ENCODE assay signal across 8 cellular contexts in the genomic region with DNA sequence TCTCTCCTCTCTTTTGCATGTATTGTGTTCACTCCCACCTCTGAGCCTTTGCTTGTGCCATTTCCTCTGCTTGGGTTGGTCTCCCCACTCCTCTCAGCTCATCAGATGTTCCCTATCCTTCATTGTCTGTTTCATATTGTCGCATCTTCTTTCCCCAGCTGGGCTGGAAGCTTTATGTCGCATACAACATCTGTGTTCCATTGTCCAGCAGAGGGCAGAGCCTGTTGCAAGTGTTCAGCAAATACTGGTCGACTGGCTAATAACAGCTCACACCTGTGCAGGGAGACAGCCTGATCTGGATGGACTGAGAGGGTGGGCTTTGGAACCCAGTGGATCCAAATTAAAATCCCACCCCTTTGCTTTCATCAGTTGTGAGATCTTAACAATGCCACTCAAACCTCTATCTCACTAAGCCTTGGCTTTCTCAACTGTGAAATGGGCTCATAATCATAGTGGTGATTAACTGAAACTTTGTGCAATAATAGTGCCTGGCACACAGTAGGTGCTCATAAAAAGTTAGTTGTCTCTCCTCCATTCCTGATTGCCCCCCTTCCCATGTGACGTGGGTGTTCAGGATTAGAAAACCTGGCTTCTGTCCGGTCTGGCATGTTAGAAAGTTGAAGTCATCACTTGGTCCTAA.
A peak's percentile ranks its signal among the peaks of the same experiment; 100 is the strongest.
DNase-seq lines count a peak whose midpoint lies in the region; ATAC-seq, FAIRE-seq and TF ChIP-seq lines count a peak whose summit lies in the region.

No MANE protein-coding gene starts in this region.

- no peaks in the 10 kb centered on the region for H4K20me1 ChIP-seq in HepG2 (ENCODE audit: insufficient read depth, low read length)

- H3K36me3 Mint-ChIP-seq in activated B cell treated with CpG ODN at 0.5 μM for 24 hours (ENCODE audit: low read depth): peaks cover 1% of the 10 kb centered on the region

- H3K9ac ChIP-seq in HepG2 (ENCODE audit: insufficient read depth, low read depth, low read length): no peak overlapping the region

- POLR2A ChIA-PET in BJ (lab: Charles Lee): no interaction called here
- POLR2A ChIA-PET in activated B cell treated with CpG ODN at 0.5 μM for 24 hours (lab: Charles Lee): interaction anchor here (0.7 to 1.8 kb wide), 6 partner anchors 24 to 91 kb away, joined by 3 to 9 read pairs (median 4); no protein-coding TSS in a partner anchor
- POLR2A ChIA-PET in HepG2 (lab: Yijun Ruan, JAX): no interaction called here

- TF ChIP-seq CTCF in BJ (IDR thresholded peaks at IDR 0.05; ENCODE audit: insufficient read depth, low read depth, low read length): peak; percentile 52
- peak; percentile 71 for TF ChIP-seq CTCF in GM13976 (IDR thresholded peaks at IDR 0.05; ENCODE audit: borderline replicate concordance, control extremely low read depth, extremely low read depth, insufficient read depth, missing control alignments)
- TF ChIP-seq CTCF in activated B cell treated with CpG ODN at 0.5 μM for 24 hours (IDR thresholded peaks at IDR 0.05): no peak
- peak; percentile 56 for TF ChIP-seq CTCF in HepG2 (CRISPR knock-in tag; IDR thresholded peaks at IDR 0.05)

- no peaks in the 10 kb centered on the region for H3K27me3 ChIP-seq in BJ (ENCODE audit: control insufficient read depth, insufficient read depth, low read length)
- no peaks in the 10 kb centered on the region for H3K27me3 ChIP-seq in HepG2 (ENCODE audit: control insufficient read depth in 1 of 2, insufficient read depth in 2 of 2, low read length in 2 of 2)

- H3K4me3 Mint-ChIP-seq in activated B cell treated with CpG ODN at 0.5 μM for 24 hours: no peak overlapping the region

- no TSS peak for BruUV-seq in HepG2 (replicated peaks; lab: Mats Ljungman, UMichigan)

- TF ChIP-seq EP300 in HepG2 (IDR thresholded peaks at IDR 0.05; ENCODE audit: low read depth in 2 of 2, low read length in 2 of 2) (no peak), HepG2 (CRISPR knock-in tag; IDR thresholded peaks at IDR 0.05; ENCODE audit: borderline replicate concordance) (no peak)

- no peaks in the 10 kb centered on the region for H3K4me1 ChIP-seq in HepG2 (ENCODE audit: insufficient read depth, low read length)

- H3K4me2 ChIP-seq in HepG2 (ENCODE audit: low read depth, low read length): no peak overlapping the region

- FAIRE-seq in HepG2 (lab: Jason Lieb, UNC): peak; percentile 37

- H2AFZ ChIP-seq in HepG2 (ENCODE audit: low read length): no peak overlapping the region

- H3K36me3 ChIP-seq in BJ (ENCODE audit: control insufficient read depth, insufficient read depth, low read length) (peaks cover 2% of the 10 kb centered on the region; the same call in 1 of the 2 replicates), HepG2 (replicated peaks in 1 of 2; ENCODE audit: control insufficient read depth in 1 of 2, insufficient read depth in 2 of 2, low read length in 2 of 2) (peaks cover 3 to 6% of the 10 kb centered on the region in 2 experiments; a peak in 1 of 5 replicates)

- DNase-seq in BJ (ENCODE audit: low read depth) (no peak), GM13976 (ENCODE audit: low spot score) (no peak), activated B cell treated with CpG ODN at 0.5 μM for 24 hours (no peak), HepG2 (ENCODE audit: low spot score) (peak; percentile 34), NCI-H2107 (lab: John Stamatoyannopoulos, UW) (no peak), T-helper 9 cell (no peak), NCI-H1436 (lab: John Stamatoyannopoulos, UW) (no peak)

- no peaks in the 10 kb centered on the region for H3K79me2 ChIP-seq in HepG2 (ENCODE audit: insufficient read depth, low read length)

- H3K27ac Mint-ChIP-seq in activated B cell treated with CpG ODN at 0.5 μM for 24 hours: no peak overlapping the region

- ATAC-seq in activated B cell treated with CpG ODN at 0.5 μM for 24 hours (ENCODE audit: low read depth): peak; percentile 76
- ATAC-seq in HepG2: peak; percentile 80
- no peak for ATAC-seq in HG02610 (IDR thresholded peaks at IDR 0.05; ENCODE audit: unreplicated experiment)

- in situ Hi-C loops in GM13976 (cut with MboI; ENCODE audit: low sequenced_read_pairs, unreplicated experiment): loop anchor here (25.0 kb wide), 1 partner anchor 198 kb away; the partner anchor contains the start of gene GOLGA5
- in situ Hi-C loops in HepG2 (cut with HindIII; ENCODE audit: extremely low pct_ligation_motif_present, low pct_unique_long_range_greater_than_20kb): no loop called here

- no peak overlapping the region for H3K27ac ChIP-seq in HepG2 (ENCODE audit: extremely low read length, insufficient read depth, low read length)

- TF ChIP-seq RAD21 in HepG2 (CRISPR knock-in tag; IDR thresholded peaks at IDR 0.05): no peak

- no peaks in the 10 kb centered on the region for H3K9me3 Mint-ChIP-seq in activated B cell treated with CpG ODN at 0.5 μM for 24 hours

- H3K27me3 Mint-ChIP-seq in activated B cell treated with CpG ODN at 0.5 μM for 24 hours: no peaks in the 10 kb centered on the region

- no peak overlapping the region for H3K4me3 ChIP-seq in BJ (ENCODE audit: low read depth, low read length)
- H3K4me3 ChIP-seq in HepG2 (replicated peaks in 1 of 3; ENCODE audit: insufficient read depth in 1 of 3, low read depth in 2 of 3, low read length in 3 of 3): no peak overlapping the region

- WGBS in HepG2 (ENCODE audit: low lambda C conversion rate): 84% methylated on average over 5 of the region's 5 CpGs

- H3K4me1 Mint-ChIP-seq in activated B cell treated with CpG ODN at 0.5 μM for 24 hours: peaks cover 60% of the 10 kb centered on the region

- intact Hi-C loops in activated B cell treated with CpG ODN at 0.5 μM for 24 hours (cut with micrococcal nuclease) (loop anchor here (1.0 to 2.0 kb wide), 4 partner anchors 25 to 92 kb away; no protein-coding TSS in a partner anchor), HepG2 (cut with micrococcal nuclease; ENCODE audit: unreplicated experiment) (no loop called here)

- TF ChIP-seq POLR2A in HepG2 (IDR thresholded peaks at IDR 0.05; ENCODE audit: insufficient read depth in 1 of 2, low read depth in 2 of 2, low read length in 2 of 2): no peak

- CTCF ChIA-PET in BJ (lab: Yijun Ruan, JAX) (interaction anchor here (0.8 to 2.2 kb wide), 13 partner anchors 10 to 116 kb away, joined by 3 to 13 read pairs (median 5); no protein-coding TSS in a partner anchor), activated B cell treated with CpG ODN at 0.5 μM for 24 hours (lab: Charles Lee) (interaction anchor here (0.5 to 5.0 kb wide), 24 partner anchors 9 to 1071 kb away, joined by 3 to 61 read pairs (median 4); no protein-coding TSS in a partner anchor), HepG2 (lab: Yijun Ruan, JAX; ENCODE audit: low intra/inter-chr PET ratio, low total read pairs) (no interaction called here)

- no peaks in the 10 kb centered on the region for H3K9me3 ChIP-seq in HepG2 (ENCODE audit: low read length)

TF ChIP-seq in HepG2, 621 proteins besides CTCF, POLR2A, EP300 and RAD21 (continues in another document):
- TF ChIP-seq, protein P1, sequence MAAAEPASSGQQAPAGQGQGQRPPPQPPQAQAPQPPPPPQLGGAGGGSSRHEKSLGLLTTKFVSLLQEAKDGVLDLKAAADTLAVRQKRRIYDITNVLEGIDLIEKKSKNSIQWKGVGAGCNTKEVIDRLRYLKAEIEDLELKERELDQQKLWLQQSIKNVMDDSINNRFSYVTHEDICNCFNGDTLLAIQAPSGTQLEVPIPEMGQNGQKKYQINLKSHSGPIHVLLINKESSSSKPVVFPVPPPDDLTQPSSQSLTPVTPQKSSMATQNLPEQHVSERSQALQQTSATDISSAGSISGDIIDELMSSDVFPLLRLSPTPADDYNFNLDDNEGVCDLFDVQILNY (CRISPR knock-in tag; conservative IDR thresholded peaks at IDR 0.05): no peak
- no peak for TF ChIP-seq KLF13 (CRISPR knock-in tag; IDR thresholded peaks at IDR 0.05)
- TF ChIP-seq CBX5 (CRISPR knock-in tag; IDR thresholded peaks at IDR 0.05; ENCODE audit: borderline replicate concordance): no peak
- no peak for TF ChIP-seq RNF2 (conservative IDR thresholded peaks at IDR 0.05; ENCODE audit: low read depth)
- peak; percentile 83 for TF ChIP-seq ZNF629 (CRISPR knock-in tag; conservative IDR thresholded peaks at IDR 0.05)
- TF ChIP-seq PAF1 (CRISPR knock-in tag; IDR thresholded peaks at IDR 0.05): no peak
